ENCODE assay signal across 10 cellular contexts in genomic region chr7:47578581-47579270, GRCh38. TPM values are rescaled to one million over a fixed set of nuclear protein-coding genes. Genes with fewer than 3 reads are reported as not detected.
DNase-seq lines count a peak whose midpoint lies in the region; ATAC-seq, FAIRE-seq and TF ChIP-seq lines count a peak whose summit lies in the region.
"Had no signal": no experiment of that assay in that cellular context is flagged by ENCODE, and none has a peak within 500 bp of the region (broad histone marks: within the 10 kb centered on the region; RNA-seq: fewer than 3 reads in every experiment).

No MANE protein-coding gene starts in this region.

- H3K4me1 ChIP-seq in heart right ventricle (peaks cover 8 to 93% (median 65%) of the 10 kb centered on the region in 9 donors), breast epithelium (peaks cover 5 to 37% of the 10 kb centered on the region in 2 donors), uterus (peaks cover 4 to 14% of the 10 kb centered on the region in 2 donors)

- H3K36me3 Mint-ChIP-seq in naive B cell = peaks cover 0 to 5% of the 10 kb centered on the region in 2 donors

- intact Hi-C loops in heart right ventricle (cut with DNase I) = loop anchor here in 5 of 10 donors (5.0 to 10.0 kb wide), 5 partner anchors 124 to 236 kb away; no protein-coding TSS in a partner anchor
- intact Hi-C loops in Right ventricle myocardium superior (cut with DNase I) = no loop called here
- intact Hi-C loops in breast epithelium (cut with DNase I; ENCODE audit: low total_unique reads) = no loop called here
- intact Hi-C loops in uterus (cut with DNase I; ENCODE audit: low total_unique reads) = no loop called here

- H3K4me1 Mint-ChIP-seq in naive B cell = peaks cover 69 to 86% (median 75%) of the 10 kb centered on the region in 3 donors

- TF ChIP-seq POLR2A in breast epithelium (IDR thresholded peaks at IDR 0.05) (no peak), uterus (IDR thresholded peaks at IDR 0.05) (no peak)

- H3K36me3 ChIP-seq in heart right ventricle (no peaks in the 10 kb centered on the region), breast epithelium (no peaks in the 10 kb centered on the region), uterus (no peaks in the 10 kb centered on the region)

- FAIRE-seq in RCC 7860 (lab: Jason Lieb, UNC) = no peak

- DNase-seq in heart right ventricle (no peak), Right ventricle myocardium superior (no peak), breast epithelium (ENCODE audit: low spot score in 2 of 2) (no peak), naive B cell (no peak), uterus (no peak), NCI-H1105 (lab: John Stamatoyannopoulos, UW) (no peak), NCI-H345 (lab: John Stamatoyannopoulos, UW) (no peak), RCC 7860 (ENCODE audit: low spot score) (no peak)
- DNase-seq: CD4-positive, alpha-beta T cell; right cardiac atrium had no signal

- peak overlapping the region in 9 of 10 donors; percentile 17 to 95 (median 40) for H3K27ac ChIP-seq in heart right ventricle
- peak overlapping the region; percentile 44 to 86 for H3K27ac ChIP-seq in breast epithelium
- H3K27ac ChIP-seq in uterus = peak overlapping the region; percentile 91 to 96

- WGBS in heart right ventricle, 2 donors = 59 to 72% methylated on average over 18 of the region's 18 CpGs

- H3K27me3 Mint-ChIP-seq in naive B cell = peaks cover 0 to 10% (median 0%) of the 10 kb centered on the region in 3 donors

- ATAC-seq in heart right ventricle (peak in 2 of 8 donors; percentile 15 to 25), Right ventricle myocardium superior (ENCODE audit: poor library complexity) (no peak), naive B cell (ENCODE audit: low read depth in 2 of 2) (peak in 1 of 2 donors; percentile 16)

- TF ChIP-seq CTCF in heart right ventricle (IDR thresholded peaks at IDR 0.05) (no peak), breast epithelium (IDR thresholded peaks at IDR 0.05) (no peak), uterus (IDR thresholded peaks at IDR 0.05) (no peak)

- peaks cover 0 to 8% (median 0%) of the 10 kb centered on the region in 7 donors for H3K27me3 ChIP-seq in heart right ventricle
- H3K27me3 ChIP-seq in breast epithelium = no peaks in the 10 kb centered on the region
- H3K27me3 ChIP-seq in uterus = no peaks in the 10 kb centered on the region

- H3K4me3 ChIP-seq in heart right ventricle (peak overlapping the region in 1 of 10 donors; percentile 71), breast epithelium (peak overlapping the region in 1 of 3 donors; percentile 33), uterus (no peak overlapping the region)

- peak overlapping the region; percentile 48 to 96 (median 82) for H3K4me3 Mint-ChIP-seq in naive B cell
- H3K4me3 Mint-ChIP-seq: CD4-positive, alpha-beta T cell had no signal

- peaks cover 0 to 3% (median 0%) of the 10 kb centered on the region in 7 donors for H3K9me3 Mint-ChIP-seq in naive B cell
- H3K9me3 Mint-ChIP-seq: CD4-positive, alpha-beta T cell had no signal

- H3K9me3 ChIP-seq in heart right ventricle = no peaks in the 10 kb centered on the region
- no peaks in the 10 kb centered on the region for H3K9me3 ChIP-seq in breast epithelium
- no peaks in the 10 kb centered on the region for H3K9me3 ChIP-seq in uterus

- H3K27ac Mint-ChIP-seq in naive B cell = peak overlapping the region; percentile 46 to 95 (median 62)
- H3K27ac Mint-ChIP-seq: CD4-positive, alpha-beta T cell had no signal

RNA-seq across cellular contexts. Expression of gene TNS3, which starts 3.2 kb away (rescaled TPM):
- total RNA-seq in heart right ventricle (10 to 100 TPM; 29.9 to 74.2 (median 35.6) TPM), Right ventricle myocardium superior (43.2 TPM), breast epithelium (10 to 100 TPM; 41.0 to 78.1 (median 56.2) TPM), uterus (100 to 1,000 TPM in 1 of 4 donors, 10 to 100 TPM in 3; 27.2 to 110 (median 47.5) TPM)
- polyA plus RNA-seq in heart right ventricle (10 to 100 TPM in 1 of 2 donors, 1 to 10 TPM in 1; 6.7 to 14.3 TPM), naive B cell (ENCODE audit: low read depth in 6 of 6) (1 to 10 TPM; 1.5 to 6.3 (median 4.8) TPM)

Comparison
In these comparisons a context has a peak if more than half of its experiments do, and no peak if none do; other contexts are left out.
1. H3K27ac ChIP-seq: peak in every context shown above with its lines; median percentile 94 in uterus; 65 in breast epithelium; 40 in heart right ventricle.